In the genomic region with DNA sequence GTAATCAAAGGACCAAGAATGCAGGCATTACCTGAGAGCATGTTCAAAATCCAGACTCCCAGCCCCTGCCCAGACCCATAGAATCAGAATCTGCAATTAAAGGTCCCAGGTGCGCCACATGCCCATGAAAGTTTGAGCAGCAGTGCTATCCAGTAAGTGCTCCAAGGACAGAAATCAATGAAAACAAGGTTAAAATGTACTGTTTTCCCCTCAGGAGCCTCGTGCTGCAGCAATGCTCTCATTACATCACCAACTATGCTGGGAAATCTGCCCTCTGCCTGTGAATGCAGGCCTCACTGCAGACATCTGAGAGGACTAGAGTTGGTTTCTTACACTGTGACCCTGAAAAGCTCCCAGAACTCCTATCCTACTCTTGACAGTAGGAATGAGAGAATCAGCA, we compare ENCODE assay signal across 17 cellular contexts. TPM values are rescaled to one million over a fixed set of nuclear protein-coding genes. Genes with fewer than 3 reads are reported as not detected.
DNase-seq lines count a peak whose midpoint lies in the region; ATAC-seq, FAIRE-seq and TF ChIP-seq lines count a peak whose summit lies in the region.
"Had no signal": no experiment of that assay in that cellular context is flagged by ENCODE, and none has a peak within 500 bp of the region (broad histone marks: within the 10 kb centered on the region; RNA-seq: fewer than 3 reads in every experiment).

No MANE protein-coding gene starts in this region.

- H3K36me3 ChIP-seq in DND-41 (ENCODE audit: insufficient read depth, low read length) (no peaks in the 10 kb centered on the region), pancreas (peaks cover 0 to 54% (median 5%) of the 10 kb centered on the region in 3 donors)

- DNase-seq in DND-41 (no peak), WTC11 (ENCODE audit: low spot score) (no peak), fibroblast of pulmonary artery (ENCODE audit: low read depth) (peak; percentile 62), pancreas (no peak), NCI-H69 (lab: John Stamatoyannopoulos, UW) (no peak), NCI-H2196 (lab: John Stamatoyannopoulos, UW; ENCODE audit: unreplicated experiment) (no peak), NCI-H187 treated with DMSO at 0.1 percent for 48 hours (lab: John Stamatoyannopoulos, UW) (no peak)
- DNase-seq: activated naive CD4-positive, alpha-beta T cell treated with anti-CD3 and anti-CD28 coated beads for 36 hours; foreskin melanocyte; GF-D8; H7; naive thymus-derived CD8-positive, alpha-beta T cell; NCI-H1092 treated with DMSO at 0.1 percent for 48 hours; small intestine had no signal

- H3K9ac ChIP-seq in DND-41 (ENCODE audit: low read depth, low read length): no peak overlapping the region

- H4K20me1 ChIP-seq in DND-41 (ENCODE audit: insufficient read depth, low read length): no peaks in the 10 kb centered on the region

- WGBS in pancreas, 2 donors: 55 to 60% methylated on average over 2 of the region's 2 CpGs

- H3K9me3 ChIP-seq in DND-41 (ENCODE audit: insufficient read depth, low read length, severe bottlenecking) (no peaks in the 10 kb centered on the region), pancreas (no peaks in the 10 kb centered on the region)

- no peak overlapping the region for H2AFZ ChIP-seq in DND-41 (ENCODE audit: low read depth, low read length)

- no peak overlapping the region for H3K4me2 ChIP-seq in DND-41 (ENCODE audit: insufficient read depth, low read length)

- ATAC-seq in DND-41 (ENCODE audit: insufficient read depth, low read depth): no peak
- ATAC-seq in WTC11: peak; percentile 62
- ATAC-seq in pancreas: peak in 3 of 4 donors; percentile 48 to 58 (median 53)
- no peak for ATAC-seq in HG02798 (IDR thresholded peaks at IDR 0.05; ENCODE audit: poor library complexity, unreplicated experiment)
- ATAC-seq: naive thymus-derived CD8-positive, alpha-beta T cell had no signal

- peaks cover 58% of the 10 kb centered on the region for H3K36me3 Mint-ChIP-seq in WTC11

- no peak overlapping the region for H3K27ac Mint-ChIP-seq in WTC11
- H3K27ac Mint-ChIP-seq: activated naive CD4-positive, alpha-beta T cell treated with anti-CD3 and anti-CD28 coated beads for 36 hours had no signal

- H3K9me3 Mint-ChIP-seq in WTC11: no peaks in the 10 kb centered on the region
- H3K9me3 Mint-ChIP-seq: activated naive CD4-positive, alpha-beta T cell treated with anti-CD3 and anti-CD28 coated beads for 36 hours; naive thymus-derived CD8-positive, alpha-beta T cell had no signal

- peaks cover 11% of the 10 kb centered on the region for H3K4me1 Mint-ChIP-seq in WTC11

- H3K4me1 ChIP-seq in DND-41 (ENCODE audit: insufficient read depth, low read length) (no peaks in the 10 kb centered on the region), pancreas (no peaks in the 10 kb centered on the region)

- H3K27ac ChIP-seq in DND-41 (ENCODE audit: low read length) (no peak overlapping the region), pancreas (no peak overlapping the region)

- intact Hi-C loops in pancreas (cut with DNase I): no loop called here

- no peaks in the 10 kb centered on the region for H3K79me2 ChIP-seq in DND-41 (ENCODE audit: insufficient read depth, low read length)

- POLR2A ChIA-PET in WTC11 (lab: Charles Lee): no interaction called here

- FAIRE-seq in pancreas (lab: Jason Lieb, UNC): no peak
- FAIRE-seq: colon, keratinocyte, small intestine had no signal

- H3K4me3 Mint-ChIP-seq in WTC11: no peak overlapping the region
- H3K4me3 Mint-ChIP-seq: activated naive CD4-positive, alpha-beta T cell treated with anti-CD3 and anti-CD28 coated beads for 36 hours; naive thymus-derived CD8-positive, alpha-beta T cell had no signal

- TF ChIP-seq CTCF in DND-41 (IDR thresholded peaks at IDR 0.05; ENCODE audit: borderline replicate concordance, extremely low read depth, low read length, poor library complexity, severe bottlenecking) (peak; percentile 15), WTC11 (IDR thresholded peaks at IDR 0.05) (no peak), fibroblast of pulmonary artery (IDR thresholded peaks at IDR 0.05; ENCODE audit: low read length, missing control alignments) (peak; percentile 62), pancreas (IDR thresholded peaks at IDR 0.05) (no peak)

- H3K4me3 ChIP-seq in DND-41 (ENCODE audit: low read depth in 1 of 2, low read length in 2 of 2) (no peak overlapping the region), fibroblast of pulmonary artery (replicated peaks; ENCODE audit: low read depth, low read length) (no peak overlapping the region), pancreas (no peak overlapping the region)

- H3K27me3 ChIP-seq in DND-41 (ENCODE audit: insufficient read depth, low read length, poor library complexity) (peaks cover 23% of the 10 kb centered on the region), pancreas (no peaks in the 10 kb centered on the region)

- H3K27me3 Mint-ChIP-seq in WTC11 (ENCODE audit: low read depth): no peaks in the 10 kb centered on the region
- H3K27me3 Mint-ChIP-seq: naive thymus-derived CD8-positive, alpha-beta T cell had no signal

- CTCF ChIA-PET in WTC11 (lab: Charles Lee): interaction anchor here (0.9 to 1.2 kb wide), 5 partner anchors 8 to 191 kb away, joined by 3 to 4 read pairs (median 3); partner anchors contain the start of gene ANXA5

TF ChIP-seq in WTC11, 78 proteins besides CTCF, POLR2A, EP300 and RAD21:
- TF ChIP-seq ETV6 (CRISPR knock-in tag; IDR thresholded peaks at IDR 0.05) (no peak), MXD4 (CRISPR knock-in tag; IDR thresholded peaks at IDR 0.05; ENCODE audit: borderline replicate concordance) (no peak), ERG (CRISPR knock-in tag; IDR thresholded peaks at IDR 0.05) (no peak), ZNF671 (CRISPR knock-in tag; IDR thresholded peaks at IDR 0.05) (no peak), IRF1 (CRISPR knock-in tag; IDR thresholded peaks at IDR 0.05) (no peak), ZNF263 (CRISPR knock-in tag; IDR thresholded peaks at IDR 0.05; ENCODE audit: low read depth) (no peak), ZNF317 (CRISPR knock-in tag; IDR thresholded peaks at IDR 0.05; ENCODE audit: borderline replicate concordance, low read depth) (no peak), E2F5 (CRISPR knock-in tag; IDR thresholded peaks at IDR 0.05) (no peak), SMAD4 (CRISPR knock-in tag; IDR thresholded peaks at IDR 0.05) (no peak), HMGXB4 (CRISPR knock-in tag; IDR thresholded peaks at IDR 0.05) (no peak), NR2C2 (CRISPR knock-in tag; IDR thresholded peaks at IDR 0.05) (no peak)

RNA-seq across cellular contexts. Expression of gene ANXA5, which starts 21.1 kb away (rescaled TPM):
- total RNA-seq in WTC11 (2021): 169 to 186 TPM (median 176 TPM) in 3 replicates
- total RNA-seq in pancreas: 100 to 1,000 TPM in 3 of 6 donors, 10 to 100 TPM in 3; 70.2 to 196 (median 92.8) TPM
- polyA plus RNA-seq in pancreas: 100 to 1,000 TPM; 149 to 210 TPM

Comparison
In these comparisons a context has a peak if more than half of its experiments do, and no peak if none do; other contexts are left out.
1. ATAC-seq: peak in WTC11 (single experiment) and pancreas (3 of 4); none in DND-41 (single experiment) and HG02798 (single experiment).
2. CTCF ChIP-seq: peak in DND-41 (single experiment) and fibroblast of pulmonary artery (single experiment); none in WTC11 (single experiment) and pancreas (0 of 4).